In the genomic region with DNA sequence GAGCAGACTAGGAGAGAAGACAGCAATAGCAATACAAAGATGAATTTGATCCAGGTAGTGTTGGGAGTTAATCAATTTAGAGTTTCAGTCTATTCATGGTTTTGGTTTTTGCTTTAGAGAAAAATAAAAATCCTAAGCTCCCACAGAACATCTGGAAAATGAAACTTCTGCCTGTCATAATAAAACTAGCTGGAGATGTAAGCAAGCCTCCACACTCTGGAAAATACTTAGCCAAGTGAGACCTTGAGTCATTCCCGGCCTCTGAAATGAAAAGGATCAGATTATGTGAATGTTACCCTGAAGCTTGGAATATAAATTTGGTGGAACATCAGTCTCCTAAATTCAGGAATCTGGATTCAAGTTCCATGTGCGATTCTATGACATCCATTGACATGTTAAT, we compare ENCODE assay signal across 22 cellular contexts.
DNase-seq lines count a peak whose midpoint lies in the region; ATAC-seq and FAIRE-seq lines count a peak whose summit lies in the region.
"Had no signal": no experiment of that assay in that cellular context is flagged by ENCODE, and none has a peak within 500 bp of the region (broad histone marks: within the 10 kb centered on the region; RNA-seq: fewer than 3 reads in every experiment).

No MANE protein-coding gene starts in this region.

- H3K36me3 Mint-ChIP-seq in T-cell, result no peaks in the 10 kb centered on the region
- H3K36me3 Mint-ChIP-seq: CD8-positive, alpha-beta T cell had no signal

- no peak overlapping the region for H3K4me3 ChIP-seq in stomach smooth muscle (ENCODE audit: low read length in 2 of 2)
- H3K4me3 ChIP-seq: A549; BLaER1 treated with 17β-estradiol and CSF1 and Interleukin-3, amounts not matched to agents 10 nM and 100 nM had no signal

- no peak for ATAC-seq in T-cell (replicated peaks in 1 of 4)
- ATAC-seq: A549; CD8-positive, alpha-beta T cell had no signal

- POLR2A ChIA-PET in T-cell (lab: Charles Lee), result no interaction called here

- H3K27ac Mint-ChIP-seq in T-cell, result no peak overlapping the region
- H3K27ac Mint-ChIP-seq: B cell; CD4-positive, alpha-beta T cell; CD8-positive, alpha-beta T cell had no signal

- no peaks in the 10 kb centered on the region for H3K4me1 Mint-ChIP-seq in T-cell
- H3K4me1 Mint-ChIP-seq: B cell had no signal

- peak; percentile 78 for FAIRE-seq in endometrium (lab: Jason Lieb, UNC)
- FAIRE-seq: A549, D721Med, G401.6, GM12891, GM19239 had no signal

- H3K4me3 Mint-ChIP-seq in T-cell, result no peak overlapping the region
- H3K4me3 Mint-ChIP-seq: B cell; CD4-positive, alpha-beta T cell; CD8-positive, alpha-beta T cell had no signal

- H3K27ac ChIP-seq in stomach smooth muscle (ENCODE audit: low read length), result peak overlapping the region; percentile 31
- H3K27ac ChIP-seq: 22Rv1; A549; BLaER1 treated with 17β-estradiol and CSF1 and Interleukin-3, amounts not matched to agents 10 nM and 100 nM; C4-2B had no signal

- peaks cover 0 to 1% (median 0%) of the 10 kb centered on the region in 3 donors for H3K9me3 Mint-ChIP-seq in T-cell
- H3K9me3 Mint-ChIP-seq: CD4-positive, alpha-beta T cell; CD8-positive, alpha-beta T cell had no signal

- no peak overlapping the region for H3K9ac ChIP-seq in stomach smooth muscle (ENCODE audit: low read length in 2 of 2)
- H3K9ac ChIP-seq: BLaER1 treated with 17β-estradiol and CSF1 and Interleukin-3, amounts not matched to agents 10 nM and 100 nM had no signal

- CTCF ChIA-PET in T-cell (lab: Charles Lee), result no interaction called here

- H3K36me3 ChIP-seq in stomach smooth muscle (ENCODE audit: control insufficient read depth in 2 of 2, insufficient read depth in 2 of 2, low read length in 2 of 2), result no peaks in the 10 kb centered on the region
- H3K36me3 ChIP-seq: BLaER1 treated with 17β-estradiol and CSF1 and Interleukin-3, amounts not matched to agents 10 nM and 100 nM had no signal

- no peaks in the 10 kb centered on the region for H3K9me3 ChIP-seq in stomach smooth muscle (ENCODE audit: control insufficient read depth in 2 of 2, low read length in 2 of 2)
- H3K9me3 ChIP-seq: A549; BLaER1 treated with 17β-estradiol and CSF1 and Interleukin-3, amounts not matched to agents 10 nM and 100 nM; Caco-2 had no signal

- H3K27me3 Mint-ChIP-seq in T-cell, result no peaks in the 10 kb centered on the region

- H3K4me1 ChIP-seq in stomach smooth muscle (ENCODE audit: control insufficient read depth, insufficient read depth, low read length), result peaks cover 14% of the 10 kb centered on the region
- H3K4me1 ChIP-seq: A549, Caco-2 had no signal

- DNase-seq in left kidney (ENCODE audit: low read depth, low spot score) (peak; percentile 13), GM19240 (ENCODE audit: insufficient read length, low spot score) (no peak), T-cell (no peak), NCI-H226 (no peak)
- DNase-seq: AML-193; Caco-2; Calu3; CD4-positive, alpha-beta T cell; CD8-positive, alpha-beta T cell; DMS79 treated with DMSO at 0.1 percent for 48 hours; GF-D8 had no signal

- no peaks in the 10 kb centered on the region for H3K27me3 ChIP-seq in stomach smooth muscle (ENCODE audit: control insufficient read depth in 1 of 2, insufficient read depth in 2 of 2, low read length in 2 of 2)
- H3K27me3 ChIP-seq: BLaER1 treated with 17β-estradiol and CSF1 and Interleukin-3, amounts not matched to agents 10 nM and 100 nM had no signal
